In the genomic region with DNA sequence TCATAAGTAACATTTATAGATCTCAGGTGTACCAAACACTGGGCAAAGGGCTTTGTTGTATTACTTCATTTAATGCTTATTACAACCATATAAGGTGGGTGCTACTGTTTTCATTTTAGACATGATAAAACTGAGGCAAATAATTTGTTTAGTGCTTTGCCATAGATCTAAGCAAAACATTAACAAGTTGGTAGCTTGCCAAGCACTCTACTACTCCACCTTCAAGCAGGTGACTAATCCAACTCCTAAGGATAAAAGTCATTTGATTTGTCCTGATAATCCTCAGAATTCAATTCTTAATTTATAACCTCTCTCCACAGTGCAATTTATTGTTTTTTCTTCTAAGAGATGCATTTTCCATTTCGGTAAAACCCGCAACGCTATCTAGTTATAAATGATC, we compare ENCODE assay signal across 20 cellular contexts.
A peak's percentile ranks its signal among the peaks of the same experiment; 100 is the strongest.
DNase-seq lines count a peak whose midpoint lies in the region; FAIRE-seq and TF ChIP-seq lines count a peak whose summit lies in the region.
"Had no signal": no experiment of that assay in that cellular context is flagged by ENCODE, and none has a peak within 500 bp of the region (broad histone marks: within the 10 kb centered on the region; RNA-seq: fewer than 3 reads in every experiment).

No MANE protein-coding gene starts in this region.

- no peaks in the 10 kb centered on the region for H3K79me2 ChIP-seq in osteoblast (ENCODE audit: insufficient read depth, low read length)

- H4K20me1 ChIP-seq in osteoblast (ENCODE audit: insufficient read depth, low read length): no peaks in the 10 kb centered on the region

- no peak overlapping the region for H3K27ac ChIP-seq in osteoblast (ENCODE audit: low read depth, low read length)
- H3K27ac ChIP-seq: GM23248, SJCRH30 had no signal

- H3K27me3 ChIP-seq in osteoblast (ENCODE audit: insufficient read depth, low read length): no peaks in the 10 kb centered on the region
- H3K27me3 ChIP-seq: SJCRH30 had no signal

- no peaks in the 10 kb centered on the region for H3K36me3 ChIP-seq in osteoblast (ENCODE audit: insufficient read depth, low read length)
- H3K36me3 ChIP-seq: SJCRH30 had no signal

- no peak for TF ChIP-seq CTCF in osteoblast (IDR thresholded peaks at IDR 0.05; ENCODE audit: extremely low read depth, low read depth, low read length)

- DNase-seq in NCI-H748 (lab: John Stamatoyannopoulos, UW; ENCODE audit: unreplicated experiment) (peak; percentile 62), NCI-H748 treated with DMSO at 0.1 percent for 48 hours (lab: John Stamatoyannopoulos, UW) (no peak), NCI-H1092 treated with DMSO at 0.1 percent for 48 hours (lab: John Stamatoyannopoulos, UW) (peak; percentile 20), NCI-H345 treated with DMSO at 0.1 percent for 48 hours (lab: John Stamatoyannopoulos, UW; ENCODE audit: unreplicated experiment) (peak; percentile 44), kidney tubule cell (ENCODE audit: low spot score) (peak; percentile 60), osteoblast (ENCODE audit: insufficient read length, low spot score, missing footprints) (no peak), urothelium cell line (ENCODE audit: low spot score) (no peak)
- no peak for DNase-seq in stimulated activated CD4-positive, alpha-beta T cell treated with anti-CD3 and anti-CD28 coated beads, Interleukin-1b, Interleukin-23, amount 100 ng/mL, for 48 hours
- DNase-seq: C1 segment of cervical spinal cord; GF-D8; GM23248; NCI-H187; NCI-H446; NK-92 treated with Interleukin-12 subunit alpha and Interleukin-12 subunit beta, amount 100 ng/mL, for 24 hours; OCI-M1; RPMI8226; SJCRH30; SW 1271 had no signal

- no peak overlapping the region for H2AFZ ChIP-seq in osteoblast (ENCODE audit: low read length)
- H2AFZ ChIP-seq: GM23248 had no signal

- no peak overlapping the region for H3K4me3 ChIP-seq in osteoblast (ENCODE audit: insufficient read depth, low read length)
- H3K4me3 ChIP-seq: GM23248, SJCRH30 had no signal

- H3K4me2 ChIP-seq in osteoblast (ENCODE audit: insufficient read depth, low read length): no peak overlapping the region

- H3K4me1 ChIP-seq in osteoblast (ENCODE audit: insufficient read depth, low read length): no peaks in the 10 kb centered on the region

- no peaks in the 10 kb centered on the region for H3K9me3 ChIP-seq in osteoblast (ENCODE audit: low read depth, low read length)
- H3K9me3 ChIP-seq: SJCRH30 had no signal

- FAIRE-seq in urothelium cell line (lab: Jason Lieb, UNC): no peak
- FAIRE-seq: A204.1, HTR-8/SVneo had no signal

Comparison
In these comparisons a context has a peak if more than half of its experiments do, and no peak if none do; other contexts are left out.
1. DNase-seq: peak in NCI-H748 (single experiment), NCI-H1092 treated with DMSO at 0.1 percent for 48 hours (single experiment), NCI-H345 treated with DMSO at 0.1 percent for 48 hours (single experiment) and kidney tubule cell (single experiment); none in NCI-H748 treated with DMSO at 0.1 percent for 48 hours (single experiment), stimulated activated CD4-positive, alpha-beta T cell treated with anti-CD3 and anti-CD28 coated beads, Interleukin-1b, Interleukin-23, amount 100 ng/mL, for 48 hours (single experiment), osteoblast (single experiment) and urothelium cell line (single experiment).